Comparison of ENCODE assay signal across 12 cellular contexts in genomic region chr17:73782641-73783381, GRCh38.
A peak's percentile ranks its signal among the peaks of the same experiment; 100 is the strongest.
DNase-seq lines count a peak whose midpoint lies in the region; ATAC-seq lines count a peak whose summit lies in the region.
"Had no signal": no experiment of that assay in that cellular context is flagged by ENCODE, and none has a peak within 500 bp of the region (broad histone marks: within the 10 kb centered on the region; RNA-seq: fewer than 3 reads in every experiment).

No MANE protein-coding gene starts in this region.

- H3K23ac ChIP-seq in neuronal stem cell (ENCODE audit: low read depth, low read length, poor library complexity) = no peak overlapping the region

- no peaks in the 10 kb centered on the region for H3K9me2 ChIP-seq in Karpas-422 (replicated peaks; ENCODE audit: insufficient read depth, low read length)

- H3K27me3 ChIP-seq in Karpas-422 (ENCODE audit: low read length) = no peaks in the 10 kb centered on the region
- peaks cover 0 to 19% (median 0%) of the 10 kb centered on the region in 3 experiments for H3K27me3 ChIP-seq in neuronal stem cell (ENCODE audit: control insufficient read depth in 3 of 3, insufficient read depth in 3 of 3, low read depth in 1 of 3, low read length in 3 of 3)

- H3K9ac ChIP-seq in Karpas-422 (ENCODE audit: low read length) (no peak overlapping the region), neuronal stem cell (ENCODE audit: low read depth, low read length, poor library complexity) (no peak overlapping the region)

- H3K9me3 ChIP-seq in Karpas-422 (ENCODE audit: low read length) (no peaks in the 10 kb centered on the region), neuronal stem cell (replicated peaks in 1 of 2; ENCODE audit: control insufficient read depth in 2 of 2, insufficient read depth in 1 of 2, low read depth in 1 of 2, low read length in 2 of 2) (no peaks in the 10 kb centered on the region)

- H2AK5ac ChIP-seq in neuronal stem cell (ENCODE audit: low read depth, low read length) = peak overlapping the region; percentile 1

- no peak overlapping the region for H4K8ac ChIP-seq in neuronal stem cell (ENCODE audit: low read depth, low read length)

- H4K20me1 ChIP-seq in Karpas-422 (ENCODE audit: insufficient read depth, low read depth, low read length) = no peaks in the 10 kb centered on the region

- peak; percentile 54 for DNase-seq in NCI-H82 (lab: John Stamatoyannopoulos, UW)
- DNase-seq in NCI-H82 treated with DMSO at 0.1 percent for 48 hours (lab: John Stamatoyannopoulos, UW; ENCODE audit: unreplicated experiment) = no peak
- peak; percentile 80 for DNase-seq in Karpas-422
- peak; percentile 56 for DNase-seq in SHP77 treated with DMSO at 0.1 percent for 48 hours (lab: John Stamatoyannopoulos, UW)
- no peak for DNase-seq in neuronal stem cell (ENCODE audit: low spot score)
- DNase-seq in caudate nucleus (lab: John Stamatoyannopoulos, UW) = no peak
- DNase-seq in G401 (ENCODE audit: low spot score) = no peak
- DNase-seq: activated B cell treated with CpG ODN at 0.5 μM for 24 hours; activated T-cell treated with anti-CD3 and anti-CD28 coated beads, Interleukin-2, amount 50 U/mL, for 4 hours; EL; KG1 had no signal

- H3K18ac ChIP-seq in neuronal stem cell (ENCODE audit: low read length) = peak overlapping the region; percentile 22

- H3K14ac ChIP-seq in neuronal stem cell (ENCODE audit: low read length) = no peak overlapping the region

- no peaks in the 10 kb centered on the region for H3K79me2 ChIP-seq in Karpas-422 (ENCODE audit: low read length)

- in situ Hi-C loops in G401 (cut with HindIII; ENCODE audit: low sequenced_read_pairs) = no loop called here

- no peak overlapping the region for H3K4ac ChIP-seq in neuronal stem cell (ENCODE audit: low read length)

- H3K36me3 ChIP-seq in Karpas-422 (ENCODE audit: insufficient read depth, low read length) = no peaks in the 10 kb centered on the region
- no peaks in the 10 kb centered on the region for H3K36me3 ChIP-seq in neuronal stem cell (replicated peaks in 1 of 2; ENCODE audit: control insufficient read depth in 2 of 2, insufficient read depth in 2 of 2, low read length in 2 of 2)

- H3K4me2 ChIP-seq in Karpas-422 (ENCODE audit: low read depth, low read length, poor library complexity, severe bottlenecking) (no peak overlapping the region), neuronal stem cell (ENCODE audit: insufficient read depth, low read length, poor library complexity, severe bottlenecking) (no peak overlapping the region)

- peak overlapping the region; percentile 11 for H2BK12ac ChIP-seq in neuronal stem cell (ENCODE audit: low read length)

- no peak overlapping the region for H2BK15ac ChIP-seq in neuronal stem cell (ENCODE audit: low read length)

- H3K79me1 ChIP-seq in neuronal stem cell (ENCODE audit: low read depth, low read length) = no peaks in the 10 kb centered on the region

- WGBS in neuronal stem cell (ENCODE audit: extremely low coverage in 2 of 2, insufficient read length in 2 of 2, insufficient replicate concordance in 1 of 2), 2 donors = no CpG with 5 or more reads among the region's 11 CpGs

- H4K91ac ChIP-seq in neuronal stem cell (ENCODE audit: low read depth, low read length, poor library complexity) = no peak overlapping the region

- no peak overlapping the region for H2BK120ac ChIP-seq in neuronal stem cell (ENCODE audit: low read depth, low read length)

- ATAC-seq in GM18498 (IDR thresholded peaks at IDR 0.05; ENCODE audit: unreplicated experiment) = no peak
- ATAC-seq: activated T-cell treated with anti-CD3 and anti-CD28 coated beads, Interleukin-2, amount 50 U/mL, for 4 hours had no signal

- no peaks in the 10 kb centered on the region for H3K4me1 ChIP-seq in Karpas-422 (ENCODE audit: low read length)
- H3K4me1 ChIP-seq in neuronal stem cell (ENCODE audit: control insufficient read depth in 2 of 2, insufficient read depth in 1 of 2, low read depth in 1 of 2, low read length in 2 of 2) = peaks cover 19 to 39% of the 10 kb centered on the region in 2 donors

- H3K4me3 ChIP-seq in Karpas-422 (ENCODE audit: low read length) (no peak overlapping the region), neuronal stem cell (ENCODE audit: low read length in 2 of 2) (peak overlapping the region in 1 of 2 donors; percentile 18)

- no peak overlapping the region for H2BK5ac ChIP-seq in neuronal stem cell (ENCODE audit: low read length)

- H2AFZ ChIP-seq in Karpas-422 (ENCODE audit: low read length) (no peak overlapping the region), neuronal stem cell (ENCODE audit: low read length) (no peak overlapping the region)

- H3K27ac ChIP-seq in Karpas-422 (ENCODE audit: low read length) (no peak overlapping the region), neuronal stem cell (replicated peaks; ENCODE audit: low read length) (no peak overlapping the region), caudate nucleus (ENCODE audit: low read depth, low read length) (no peak overlapping the region)

Comparison
In these comparisons a context has a peak if more than half of its experiments do, and no peak if none do; other contexts are left out.
1. DNase-seq: peak in NCI-H82 (single experiment), Karpas-422 (single experiment) and SHP77 treated with DMSO at 0.1 percent for 48 hours (single experiment); none in NCI-H82 treated with DMSO at 0.1 percent for 48 hours (single experiment), neuronal stem cell (single experiment), caudate nucleus (0 of 61) and G401 (single experiment).